9 cellular contexts compared by ENCODE assay signal in genomic region chr15:33086500-33087141, GRCh38.
DNase-seq lines count a peak whose midpoint lies in the region; ATAC-seq, FAIRE-seq and TF ChIP-seq lines count a peak whose summit lies in the region.
"Had no signal": no experiment of that assay in that cellular context is flagged by ENCODE, and none has a peak within 500 bp of the region (broad histone marks: within the 10 kb centered on the region; RNA-seq: fewer than 3 reads in every experiment).

No MANE protein-coding gene starts in this region.

- H3K36me3 Mint-ChIP-seq in activated CD4-positive, alpha-beta T cell treated with anti-CD3 and anti-CD28 coated beads, Interleukin-2, amount 10 ng/mL, durations not matched to agents 7 days and 5 days (ENCODE audit: low read depth) = no peaks in the 10 kb centered on the region
- H3K36me3 Mint-ChIP-seq: activated naive CD8-positive, alpha-beta T cell treated with anti-CD3 and anti-CD28 coated beads, Interleukin-2, amount 10 ng/mL, durations not matched to agents 7 days and 5 days had no signal

- POLR2A ChIA-PET in activated CD4-positive, alpha-beta T cell treated with anti-CD3 and anti-CD28 coated beads, Interleukin-2, amount 10 ng/mL, durations not matched to agents 7 days and 5 days (lab: Charles Lee) = no interaction called here

- H3K27me3 Mint-ChIP-seq in activated CD4-positive, alpha-beta T cell treated with anti-CD3 and anti-CD28 coated beads, Interleukin-2, amount 10 ng/mL, durations not matched to agents 7 days and 5 days = no peaks in the 10 kb centered on the region

- 17 to 22% methylated on average over 4 of the region's 4 CpGs for WGBS in aorta, 2 donors

- no peaks in the 10 kb centered on the region for H3K4me1 Mint-ChIP-seq in activated CD4-positive, alpha-beta T cell treated with anti-CD3 and anti-CD28 coated beads, Interleukin-2, amount 10 ng/mL, durations not matched to agents 7 days and 5 days
- H3K4me1 Mint-ChIP-seq: activated naive CD8-positive, alpha-beta T cell treated with anti-CD3 and anti-CD28 coated beads, Interleukin-2, amount 10 ng/mL, durations not matched to agents 7 days and 5 days had no signal

- peak; percentile 99 for FAIRE-seq in islet of Langerhans (lab: Jason Lieb, UNC)

- H3K27ac Mint-ChIP-seq in activated CD4-positive, alpha-beta T cell treated with anti-CD3 and anti-CD28 coated beads, Interleukin-2, amount 10 ng/mL, durations not matched to agents 7 days and 5 days = peak overlapping the region; percentile 36
- H3K27ac Mint-ChIP-seq: activated naive CD8-positive, alpha-beta T cell treated with anti-CD3 and anti-CD28 coated beads, Interleukin-2, amount 10 ng/mL, durations not matched to agents 7 days and 5 days had no signal

- no peaks in the 10 kb centered on the region for H3K4me1 ChIP-seq in aorta (ENCODE audit: control insufficient read depth in 1 of 2, insufficient read depth in 2 of 2, low read length in 2 of 2)

- ATAC-seq in aorta (ENCODE audit: low FRiP score) (peak; percentile 77), GM21526 (IDR thresholded peaks at IDR 0.05; ENCODE audit: low FRiP score, unreplicated experiment) (no peak)

- DNase-seq in activated CD4-positive, alpha-beta T cell treated with anti-CD3 and anti-CD28 coated beads, Interleukin-2, amount 10 ng/mL, durations not matched to agents 7 days and 5 days = peak; percentile 21
- DNase-seq in activated CD4-positive, alpha-beta T cell treated with anti-CD3 and anti-CD28 coated beads, Interleukin-2, amount 50 U/mL, for 1 hour = no peak
- DNase-seq in NB4 (ENCODE audit: low read depth) (peak; percentile 57), amniotic epithelial cell (ENCODE audit: low read depth) (peak; percentile 66), aorta (no peak)
- DNase-seq in stimulated activated naive CD4-positive, alpha-beta T cell treated with Interleukin-2 at 50 U/mL for 16 hours (lab: John Stamatoyannopoulos, UW) = no peak
- DNase-seq: activated naive CD8-positive, alpha-beta T cell treated with anti-CD3 and anti-CD28 coated beads, Interleukin-2, amount 10 ng/mL, durations not matched to agents 7 days and 5 days had no signal

- H3K4me3 ChIP-seq in NB4 (ENCODE audit: low read depth, low read length) (no peak overlapping the region), aorta (ENCODE audit: low read length in 2 of 2) (no peak overlapping the region)

- intact Hi-C loops in aorta (cut with DNase I) = loop anchor here (2.0 to 10.0 kb wide), 3 partner anchors 46 to 608 kb away; no protein-coding TSS in a partner anchor

- no peaks in the 10 kb centered on the region for H3K9me3 Mint-ChIP-seq in activated CD4-positive, alpha-beta T cell treated with anti-CD3 and anti-CD28 coated beads, Interleukin-2, amount 10 ng/mL, durations not matched to agents 7 days and 5 days
- H3K9me3 Mint-ChIP-seq: activated naive CD8-positive, alpha-beta T cell treated with anti-CD3 and anti-CD28 coated beads, Interleukin-2, amount 10 ng/mL, durations not matched to agents 7 days and 5 days had no signal

- no peaks in the 10 kb centered on the region for H3K9me3 ChIP-seq in aorta (ENCODE audit: control insufficient read depth, low read length)

- H3K27ac ChIP-seq in aorta (ENCODE audit: low read depth in 1 of 2, low read length in 2 of 2) = no peak overlapping the region

- CTCF ChIA-PET in activated CD4-positive, alpha-beta T cell treated with anti-CD3 and anti-CD28 coated beads, Interleukin-2, amount 10 ng/mL, durations not matched to agents 7 days and 5 days (lab: Charles Lee) = interaction anchor here (0.6 to 1.2 kb wide), 5 partner anchors 14 to 1844 kb away, joined by 3 read pairs; no protein-coding TSS in a partner anchor

- no peak for TF ChIP-seq POLR2A in NB4 (IDR thresholded peaks at IDR 0.05; ENCODE audit: extremely low read depth, insufficient read length)

- H3K27me3 ChIP-seq in aorta (ENCODE audit: control insufficient read depth in 1 of 2, insufficient read depth in 2 of 2, low read length in 1 of 2) = no peaks in the 10 kb centered on the region

- TF ChIP-seq CTCF in NB4 (IDR thresholded peaks at IDR 0.05; ENCODE audit: low read depth, low read length) = peak; percentile 33

- no peaks in the 10 kb centered on the region for H3K36me3 ChIP-seq in aorta (ENCODE audit: control insufficient read depth in 1 of 2, insufficient read depth in 2 of 2, low read length in 1 of 2)

- H3K4me3 Mint-ChIP-seq in activated CD4-positive, alpha-beta T cell treated with anti-CD3 and anti-CD28 coated beads, Interleukin-2, amount 10 ng/mL, durations not matched to agents 7 days and 5 days = no peak overlapping the region
- H3K4me3 Mint-ChIP-seq: activated naive CD8-positive, alpha-beta T cell treated with anti-CD3 and anti-CD28 coated beads, Interleukin-2, amount 10 ng/mL, durations not matched to agents 7 days and 5 days had no signal

Comparison
In these comparisons a context has a peak if more than half of its experiments do, and no peak if none do; other contexts are left out.
1. DNase-seq: peak in activated CD4-positive, alpha-beta T cell treated with anti-CD3 and anti-CD28 coated beads, Interleukin-2, amount 10 ng/mL, durations not matched to agents 7 days and 5 days (single experiment), NB4 (single experiment) and amniotic epithelial cell (single experiment); none in activated CD4-positive, alpha-beta T cell treated with anti-CD3 and anti-CD28 coated beads, Interleukin-2, amount 50 U/mL, for 1 hour (single experiment), aorta (0 of 2) and stimulated activated naive CD4-positive, alpha-beta T cell treated with Interleukin-2 at 50 U/mL for 16 hours (single experiment).